Comparison of ENCODE assay signal across 22 cellular contexts in genomic region chr10:101578803-101579515, GRCh38.
A peak's percentile ranks its signal among the peaks of the same experiment; 100 is the strongest.
DNase-seq lines count a peak whose midpoint lies in the region; ATAC-seq, FAIRE-seq and TF ChIP-seq lines count a peak whose summit lies in the region.
"Had no signal": no experiment of that assay in that cellular context is flagged by ENCODE, and none has a peak within 500 bp of the region (broad histone marks: within the 10 kb centered on the region; RNA-seq: fewer than 3 reads in every experiment).

No MANE protein-coding gene starts in this region.

- H3K27ac Mint-ChIP-seq in stimulated activated effector memory CD8-positive, alpha-beta T cell treated with anti-CD3 and anti-CD28 coated beads, Interleukin-12 subunit alpha, Interleukin-12 subunit beta, amount 100 ng/mL, for 72 hours = peak overlapping the region; percentile 29

- H3K4me1 Mint-ChIP-seq in stimulated activated effector memory CD8-positive, alpha-beta T cell treated with anti-CD3 and anti-CD28 coated beads, Interleukin-12 subunit alpha, Interleukin-12 subunit beta, amount 100 ng/mL, for 72 hours = peaks cover 7% of the 10 kb centered on the region
- H3K4me1 Mint-ChIP-seq: CD4-positive, alpha-beta memory T cell had no signal

- no peak overlapping the region for H3K4me3 Mint-ChIP-seq in stimulated activated effector memory CD8-positive, alpha-beta T cell treated with anti-CD3 and anti-CD28 coated beads, Interleukin-12 subunit alpha, Interleukin-12 subunit beta, amount 100 ng/mL, for 72 hours
- H3K4me3 Mint-ChIP-seq: CD4-positive, alpha-beta memory T cell had no signal

- H3K4me3 ChIP-seq in NB4 (ENCODE audit: low read depth, low read length) (no peak overlapping the region), coronary artery (no peak overlapping the region)
- H3K4me3 ChIP-seq: K562, PC-9 had no signal

- no peak for DNase-seq in HTR-8/SVneo (ENCODE audit: insufficient read length, low spot score)
- no peak for DNase-seq in NB4 (ENCODE audit: low read depth)
- peak; percentile 57 for DNase-seq in coronary artery (ENCODE audit: low spot score)
- no peak for DNase-seq in stimulated activated effector memory CD8-positive, alpha-beta T cell treated with anti-CD3 and anti-CD28 coated beads, Interleukin-12 subunit alpha, Interleukin-12 subunit beta, amount 100 ng/mL, for 72 hours (ENCODE audit: low spot score in 2 of 2)
- DNase-seq in DMS53 (lab: John Stamatoyannopoulos, UW) = no peak
- DNase-seq: C1 segment of cervical spinal cord; CD4-positive, alpha-beta memory T cell; COR-L47; HCEC 1CT; Kasumi-1; NCI-H1105; NCI-H146; NCI-H2029; NCI-H526 treated with DMSO at 0.1 percent for 48 hours; PC-9; SHP77 treated with DMSO at 0.1 percent for 48 hours had no signal

- H3K9me3 Mint-ChIP-seq in stimulated activated effector memory CD8-positive, alpha-beta T cell treated with anti-CD3 and anti-CD28 coated beads, Interleukin-12 subunit alpha, Interleukin-12 subunit beta, amount 100 ng/mL, for 72 hours = no peaks in the 10 kb centered on the region
- H3K9me3 Mint-ChIP-seq: CD4-positive, alpha-beta memory T cell had no signal

- no peak overlapping the region for H3K27ac ChIP-seq in coronary artery
- H3K27ac ChIP-seq: HL-60, PC-9 had no signal

- H3K36me3 Mint-ChIP-seq in stimulated activated effector memory CD8-positive, alpha-beta T cell treated with anti-CD3 and anti-CD28 coated beads, Interleukin-12 subunit alpha, Interleukin-12 subunit beta, amount 100 ng/mL, for 72 hours = peaks cover 46% of the 10 kb centered on the region

- TF ChIP-seq CTCF in NB4 (IDR thresholded peaks at IDR 0.05; ENCODE audit: low read depth, low read length) (no peak), coronary artery (IDR thresholded peaks at IDR 0.05) (no peak)

- TF ChIP-seq POLR2A in NB4 (IDR thresholded peaks at IDR 0.05; ENCODE audit: extremely low read depth, insufficient read length) = peak; percentile 7

- peak; percentile 9 for FAIRE-seq in HTR-8/SVneo (lab: Jason Lieb, UNC)
- FAIRE-seq: G401.6, H1, K562 had no signal

- no peak for ATAC-seq in stimulated activated effector memory CD8-positive, alpha-beta T cell treated with anti-CD3 and anti-CD28 coated beads, Interleukin-12 subunit alpha, Interleukin-12 subunit beta, amount 100 ng/mL, for 72 hours
- ATAC-seq in GM21447 (IDR thresholded peaks at IDR 0.05; ENCODE audit: unreplicated experiment) (no peak), GM18498 (IDR thresholded peaks at IDR 0.05; ENCODE audit: unreplicated experiment) (no peak)
- ATAC-seq: K562 had no signal
